9 cellular contexts compared by ENCODE assay signal in genomic region chr17:19002805-19003542, GRCh38. TPM values are rescaled to one million over a fixed set of nuclear protein-coding genes. Genes with fewer than 3 reads are reported as not detected.
DNase-seq lines count a peak whose midpoint lies in the region; ATAC-seq and TF ChIP-seq lines count a peak whose summit lies in the region.
"Had no signal": no experiment of that assay in that cellular context is flagged by ENCODE, and none has a peak within 500 bp of the region (broad histone marks: within the 10 kb centered on the region; RNA-seq: fewer than 3 reads in every experiment).

No MANE protein-coding gene starts in this region.

- POLR2A ChIA-PET in CD4-positive, alpha-beta memory T cell (lab: Charles Lee; ENCODE audit: partially characterized antibody) = interaction anchor here (1.1 to 1.4 kb wide), 4 partner anchors 9 to 21 kb away, joined by 3 to 4 read pairs (median 3); no protein-coding TSS in a partner anchor
- POLR2A ChIA-PET in OCI-LY7 (lab: Charles Lee) = no interaction called here
- POLR2A ChIA-PET in naive thymus-derived CD4-positive, alpha-beta T cell (lab: Charles Lee) = interaction anchor here (1.5 to 1.7 kb wide), 2 partner anchors 8 to 12 kb away, joined by 3 to 4 read pairs; no protein-coding TSS in a partner anchor

- peaks cover 35% of the 10 kb centered on the region for H3K4me1 ChIP-seq in CD4-positive, alpha-beta memory T cell (ENCODE audit: insufficient read depth, low read length)
- H3K4me1 ChIP-seq in OCI-LY7 (ENCODE audit: insufficient read depth, low read length, poor library complexity, severe bottlenecking) (peaks cover 35% of the 10 kb centered on the region), colonic mucosa (peaks cover 9% of the 10 kb centered on the region)
- peaks cover 18 to 30% of the 10 kb centered on the region in 2 donors for H3K4me1 ChIP-seq in naive thymus-derived CD4-positive, alpha-beta T cell (ENCODE audit: control insufficient read depth in 2 of 2, insufficient read depth in 2 of 2, low read length in 2 of 2)
- H3K4me1 ChIP-seq: psoas muscle had no signal

- DNase-seq in CD4-positive, alpha-beta memory T cell = peak in 1 of 5 donors; percentile 16
- no peak for DNase-seq in OCI-LY7 (ENCODE audit: low spot score)
- no peak for DNase-seq in colonic mucosa
- peak in 3 of 9 donors; percentile 8 to 37 (median 26) for DNase-seq in naive thymus-derived CD4-positive, alpha-beta T cell
- no peak for DNase-seq in NCI-H524 treated with DMSO at 0.1 percent for 48 hours (lab: John Stamatoyannopoulos, UW)
- DNase-seq in posterior vena cava (ENCODE audit: low spot score) = no peak
- no peak for DNase-seq in SW 1271 (lab: John Stamatoyannopoulos, UW)

- H3K4me1 Mint-ChIP-seq in CD4-positive, alpha-beta memory T cell = peaks cover 15 to 40% (median 27%) of the 10 kb centered on the region in 4 donors
- H3K4me1 Mint-ChIP-seq in naive thymus-derived CD4-positive, alpha-beta T cell = peaks cover 15 to 37% (median 25%) of the 10 kb centered on the region in 7 donors

- H3K27ac Mint-ChIP-seq in CD4-positive, alpha-beta memory T cell = peak overlapping the region; percentile 41 to 89 (median 74)
- peak overlapping the region in 7 of 9 donors; percentile 6 to 86 (median 59) for H3K27ac Mint-ChIP-seq in naive thymus-derived CD4-positive, alpha-beta T cell

- peaks cover 3 to 7% of the 10 kb centered on the region in 2 donors for H3K36me3 Mint-ChIP-seq in CD4-positive, alpha-beta memory T cell
- H3K36me3 Mint-ChIP-seq in naive thymus-derived CD4-positive, alpha-beta T cell = no peaks in the 10 kb centered on the region

- no peaks in the 10 kb centered on the region for H3K27me3 ChIP-seq in CD4-positive, alpha-beta memory T cell (ENCODE audit: insufficient read depth, low read length)
- no peaks in the 10 kb centered on the region for H3K27me3 ChIP-seq in colonic mucosa
- H3K27me3 ChIP-seq in naive thymus-derived CD4-positive, alpha-beta T cell (ENCODE audit: control insufficient read depth in 2 of 2, insufficient read depth in 2 of 2, low read length in 2 of 2) = no peaks in the 10 kb centered on the region

- H3K9me2 ChIP-seq in OCI-LY7 (ENCODE audit: insufficient read depth, low read length) = no peaks in the 10 kb centered on the region

- no peaks in the 10 kb centered on the region for H4K20me1 ChIP-seq in OCI-LY7 (ENCODE audit: insufficient read depth, low read length)

- no peaks in the 10 kb centered on the region for H3K36me3 ChIP-seq in CD4-positive, alpha-beta memory T cell (ENCODE audit: insufficient read depth, low read length)
- H3K36me3 ChIP-seq in OCI-LY7 (ENCODE audit: insufficient read depth, low read length) (no peaks in the 10 kb centered on the region), colonic mucosa (no peaks in the 10 kb centered on the region)
- peaks cover 0 to 19% (median 0%) of the 10 kb centered on the region in 3 experiments for H3K36me3 ChIP-seq in naive thymus-derived CD4-positive, alpha-beta T cell (ENCODE audit: control insufficient read depth in 2 of 3, insufficient read depth in 3 of 3, low read length in 3 of 3)

- H3K9me3 Mint-ChIP-seq in CD4-positive, alpha-beta memory T cell = no peaks in the 10 kb centered on the region
- no peaks in the 10 kb centered on the region for H3K9me3 Mint-ChIP-seq in naive thymus-derived CD4-positive, alpha-beta T cell

- no peaks in the 10 kb centered on the region for H3K27me3 Mint-ChIP-seq in CD4-positive, alpha-beta memory T cell
- peaks cover 0 to 15% (median 0%) of the 10 kb centered on the region in 5 donors for H3K27me3 Mint-ChIP-seq in naive thymus-derived CD4-positive, alpha-beta T cell

- TF ChIP-seq CTCF in OCI-LY7 (conservative IDR thresholded peaks at IDR 0.05; ENCODE audit: low read length) (no peak), colonic mucosa (IDR thresholded peaks at IDR 0.05) (no peak)

- H3K4me3 Mint-ChIP-seq in CD4-positive, alpha-beta memory T cell = peak overlapping the region; percentile 74 to 96 (median 80)
- peak overlapping the region; percentile 73 to 94 (median 86) for H3K4me3 Mint-ChIP-seq in naive thymus-derived CD4-positive, alpha-beta T cell

- no TSS peak for BruUV-seq in OCI-LY7 (replicated peaks; lab: Mats Ljungman, UMichigan)

- H3K4me2 ChIP-seq in OCI-LY7 (ENCODE audit: low read length) = peak overlapping the region; percentile 90

- no peak for ATAC-seq in naive thymus-derived CD4-positive, alpha-beta T cell
- no peak for ATAC-seq in GM18868 (IDR thresholded peaks at IDR 0.05; ENCODE audit: unreplicated experiment)

- intact Hi-C loops in CD4-positive, alpha-beta memory T cell (cut with micrococcal nuclease) = loop anchor here (10.0 kb wide), 1 partner anchor 378 kb away; no protein-coding TSS in a partner anchor
- intact Hi-C loops in OCI-LY7 (cut with micrococcal nuclease; ENCODE audit: unreplicated experiment) = loop anchor here (10.0 kb wide), 1 partner anchor 68 kb away; no protein-coding TSS in a partner anchor
- intact Hi-C loops in colonic mucosa (cut with DNase I) = no loop called here
- intact Hi-C loops in naive thymus-derived CD4-positive, alpha-beta T cell (cut with micrococcal nuclease) = loop anchor here (5.0 to 10.0 kb wide), 3 partner anchors 41 to 188 kb away; partner anchors contain the start of gene PRPSAP2 (in 1 of the 2)
- intact Hi-C loops in posterior vena cava (cut with DNase I) = no loop called here

- peak overlapping the region; percentile 48 to 81 for H3K9ac ChIP-seq in colonic mucosa (ENCODE audit: low read depth in 2 of 2, low read length in 2 of 2)

- H3K79me2 ChIP-seq in OCI-LY7 (ENCODE audit: insufficient read depth, low read depth, low read length) = no peaks in the 10 kb centered on the region

- CTCF ChIA-PET in CD4-positive, alpha-beta memory T cell (lab: Charles Lee; ENCODE audit: partially characterized antibody) = interaction anchor here (5.4 kb wide), 1 partner anchor 42 kb away, joined by 35 read pairs; no protein-coding TSS in a partner anchor
- CTCF ChIA-PET in OCI-LY7 (lab: Charles Lee; ENCODE audit: unreplicated experiment) = interaction anchor here (1.4 kb wide), 1 partner anchor 42 kb away, joined by 3 read pairs; no protein-coding TSS in a partner anchor
- CTCF ChIA-PET in naive thymus-derived CD4-positive, alpha-beta T cell (lab: Charles Lee) = interaction anchor here (0.8 to 0.9 kb wide), 2 partner anchors 20 to 42 kb away, joined by 4 read pairs; no protein-coding TSS in a partner anchor

- H2AFZ ChIP-seq in OCI-LY7 (ENCODE audit: low read length) = no peak overlapping the region

- H3K9me3 ChIP-seq in CD4-positive, alpha-beta memory T cell (ENCODE audit: control insufficient read depth in 1 of 2, low read length in 2 of 2) = no peaks in the 10 kb centered on the region
- H3K9me3 ChIP-seq in OCI-LY7 (ENCODE audit: low read length) (peaks cover 6% of the 10 kb centered on the region; the same call in 1 of the 2 replicates), colonic mucosa (no peaks in the 10 kb centered on the region)
- no peaks in the 10 kb centered on the region for H3K9me3 ChIP-seq in naive thymus-derived CD4-positive, alpha-beta T cell (ENCODE audit: control insufficient read depth in 2 of 3, low read length in 3 of 3)
- H3K9me3 ChIP-seq: psoas muscle had no signal

- H3K4me3 ChIP-seq in CD4-positive, alpha-beta memory T cell (ENCODE audit: low read length in 2 of 2) = peak overlapping the region in 1 of 2 donors; percentile 57
- H3K4me3 ChIP-seq in OCI-LY7 (ENCODE audit: low read depth, low read length, poor library complexity, severe bottlenecking) = peak overlapping the region; percentile 71
- H3K4me3 ChIP-seq in colonic mucosa = peak overlapping the region; percentile 64
- peak overlapping the region; percentile 50 for H3K4me3 ChIP-seq in naive thymus-derived CD4-positive, alpha-beta T cell (ENCODE audit: low read length)

- H3K27ac ChIP-seq in CD4-positive, alpha-beta memory T cell (ENCODE audit: low read depth, low read length) = no peak overlapping the region
- no peak overlapping the region for H3K27ac ChIP-seq in OCI-LY7 (ENCODE audit: low read depth, low read length, poor library complexity, severe bottlenecking)
- peak overlapping the region; percentile 76 for H3K27ac ChIP-seq in colonic mucosa
- peak overlapping the region; percentile 84 for H3K27ac ChIP-seq in naive thymus-derived CD4-positive, alpha-beta T cell (ENCODE audit: low read depth, low read length)

RNA-seq across cellular contexts. Expression of gene FAM83G, which starts 1.6 kb away (rescaled TPM):
- total RNA-seq in CD4-positive, alpha-beta memory T cell = 10 to 100 TPM; 13.8 to 15.1 TPM
- 1 to 10 TPM; 1.6 to 6.9 TPM for polyA plus RNA-seq in CD4-positive, alpha-beta memory T cell
- 5.0 and 15.3 TPM in 2 replicates for total RNA-seq in OCI-LY7 (2014; rRNA removed; shearing (Covaris generic))
- total RNA-seq in OCI-LY7 (2022) = 9.1 and 10.4 TPM in 2 replicates
- 10 to 100 TPM; 24.4 to 24.8 TPM for total RNA-seq in colonic mucosa
- total RNA-seq in naive thymus-derived CD4-positive, alpha-beta T cell = 1 to 10 TPM; 3.9 to 9.1 (median 6.9) TPM
- 1 to 10 TPM; 1.6 to 3.6 TPM for polyA plus RNA-seq in naive thymus-derived CD4-positive, alpha-beta T cell
- total RNA-seq in posterior vena cava = 10 to 100 TPM in 1 of 2 donors, 1 to 10 TPM in 1; 2.8 to 10.9 TPM

RNA-seq across cellular contexts. Expression of gene GRAP, which starts 43.8 kb away (rescaled TPM):
- 10 to 100 TPM; 63.1 to 75.8 TPM for total RNA-seq in CD4-positive, alpha-beta memory T cell
- 10 to 100 TPM; 61.6 to 70.1 TPM for polyA plus RNA-seq in CD4-positive, alpha-beta memory T cell
- total RNA-seq in OCI-LY7 (2014; rRNA removed; shearing (Covaris generic)) = 176 and 221 TPM in 2 replicates
- total RNA-seq in OCI-LY7 (2022) (125 and 154 TPM in 2 replicates), colonic mucosa (1 to 10 TPM in 1 of 2 donors, under 1 TPM in 1; 0.93 to 1.1 TPM), posterior vena cava (1 to 10 TPM; 4.0 to 6.8 TPM)
- total RNA-seq in naive thymus-derived CD4-positive, alpha-beta T cell = 10 to 100 TPM; 31.9 to 85.5 (median 45.6) TPM
- polyA plus RNA-seq in naive thymus-derived CD4-positive, alpha-beta T cell = 100 to 1,000 TPM in 1 of 2 donors, 10 to 100 TPM in 1; 97.6 to 162 TPM

RNA-seq across cellular contexts. Expression of gene SLC5A10, which starts 51.0 kb away (rescaled TPM):
- not detected for total RNA-seq in CD4-positive, alpha-beta memory T cell
- under 1 TPM; 0.10 to 0.11 TPM for polyA plus RNA-seq in CD4-positive, alpha-beta memory T cell
- not detected in 2 replicates for total RNA-seq in OCI-LY7 (2014; rRNA removed; shearing (Covaris generic))
- not detected in 2 replicates for total RNA-seq in OCI-LY7 (2022)
- under 1 TPM in 1 of 2 donors, not detected in 1; 0.16 TPM for total RNA-seq in colonic mucosa
- under 1 TPM in 1 of 5 experiments, not detected in 4; 0.17 TPM for total RNA-seq in naive thymus-derived CD4-positive, alpha-beta T cell
- under 1 TPM; 0.15 to 0.37 TPM for polyA plus RNA-seq in naive thymus-derived CD4-positive, alpha-beta T cell
- not detected for total RNA-seq in posterior vena cava
- total RNA-seq: psoas muscle had no signal

Comparison
In these comparisons a context has a peak if more than half of its experiments do, and no peak if none do; other contexts are left out.
1. H3K27ac ChIP-seq: peak in colonic mucosa (single experiment) and naive thymus-derived CD4-positive, alpha-beta T cell (single experiment); none in CD4-positive, alpha-beta memory T cell (single experiment) and OCI-LY7 (single experiment).
2. RNA of gene GRAP, which starts 43.8 kb away (total RNA-seq): 125 to 221 TPM in OCI-LY7, 63.1 to 75.8 TPM in CD4-positive, alpha-beta memory T cell and 31.9 to 85.5 TPM in naive thymus-derived CD4-positive, alpha-beta T cell; 4.0 to 6.8 TPM in posterior vena cava and 0.93 to 1.1 TPM in colonic mucosa; every median in the first group is over 4 times any median in the second.
3. intact Hi-C loops: an anchor here in CD4-positive, alpha-beta memory T cell (10.0 kb wide), OCI-LY7 (10.0 kb wide) and naive thymus-derived CD4-positive, alpha-beta T cell (5.0 to 10.0 kb wide); none called in colonic mucosa and posterior vena cava.